8 cellular contexts compared by ENCODE assay signal in the genomic region with DNA sequence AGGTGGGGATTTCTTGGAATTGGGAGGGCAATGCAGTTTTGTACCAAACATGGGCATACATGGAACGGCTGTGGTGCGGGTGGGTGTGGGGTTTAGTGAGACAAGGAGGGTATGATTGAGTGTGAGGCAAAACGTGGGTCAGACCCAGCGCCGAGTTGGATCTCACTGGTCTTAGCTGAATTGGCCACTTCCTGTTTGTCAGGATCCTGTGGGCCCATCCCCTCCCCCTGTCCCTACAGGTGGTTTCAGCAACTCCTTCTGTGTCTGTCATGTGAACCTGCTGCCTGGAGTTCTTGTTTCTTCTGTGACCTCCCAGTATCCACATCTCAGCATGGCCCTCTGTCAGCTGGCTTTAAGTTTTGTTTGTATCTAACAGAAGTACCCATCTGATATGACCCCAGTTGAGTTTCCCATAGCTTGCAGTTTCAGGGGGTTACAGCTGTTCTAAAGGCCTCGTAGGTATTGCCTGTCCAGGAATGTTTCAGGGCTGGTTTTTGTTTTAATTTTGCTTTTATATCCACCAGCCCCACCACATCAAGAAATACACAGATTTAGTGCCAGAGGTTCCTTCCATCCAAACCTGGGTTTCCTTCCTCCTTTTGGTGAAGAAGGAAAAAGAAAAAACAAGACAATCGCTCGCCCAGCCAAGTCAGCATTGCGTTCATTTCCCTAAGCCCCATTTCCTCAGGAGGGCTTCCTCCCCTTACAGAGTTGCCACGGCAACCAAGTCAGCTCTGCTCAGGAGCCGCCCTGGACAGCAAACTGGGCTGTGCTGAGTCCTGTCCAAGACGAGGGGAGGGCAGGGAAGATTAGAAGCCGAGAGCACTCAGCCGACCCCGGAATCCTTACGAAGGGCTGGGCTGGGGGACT. TPM values are rescaled to one million over a fixed set of nuclear protein-coding genes. Genes with fewer than 3 reads are reported as not detected.
DNase-seq lines count a peak whose midpoint lies in the region; ATAC-seq, FAIRE-seq and TF ChIP-seq lines count a peak whose summit lies in the region.

No MANE protein-coding gene starts in this region.

- peak overlapping the region; percentile 80 for H2AFZ ChIP-seq in endothelial cell of umbilical vein (ENCODE audit: low read depth, low read length)

- H3K27me3 ChIP-seq in NT2/D1 (ENCODE audit: insufficient read depth, insufficient read length) (no peaks in the 10 kb centered on the region), endothelial cell of umbilical vein (ENCODE audit: control insufficient read depth in 2 of 2, insufficient read depth in 2 of 2, low read length in 2 of 2) (no peaks in the 10 kb centered on the region), pancreas (no peaks in the 10 kb centered on the region)

- 58 to 61% methylated on average over 16 of the region's 16 CpGs for WGBS in pancreas, 2 donors

- no peaks in the 10 kb centered on the region for H3K36me3 ChIP-seq in NT2/D1 (ENCODE audit: insufficient read depth, insufficient read length, low read length)
- H3K36me3 ChIP-seq in endothelial cell of umbilical vein (ENCODE audit: control insufficient read depth in 2 of 2, extremely low read depth in 1 of 2, insufficient read depth in 2 of 2, low read length in 2 of 2): no peaks in the 10 kb centered on the region
- H3K36me3 ChIP-seq in pancreas: no peaks in the 10 kb centered on the region

- TF ChIP-seq POLR2A in endothelial cell of umbilical vein (IDR thresholded peaks at IDR 0.05; ENCODE audit: low read depth, low read length): no peak

- H3K4me2 ChIP-seq in endothelial cell of umbilical vein (ENCODE audit: insufficient read depth, low read length): peak overlapping the region; percentile 5

- H3K27ac ChIP-seq in endothelial cell of umbilical vein (ENCODE audit: insufficient read depth, low read depth, low read length): peak overlapping the region; percentile 31
- H3K27ac ChIP-seq in pancreas: no peak overlapping the region

- TF ChIP-seq CTCF in endothelial cell of umbilical vein (IDR thresholded peaks at IDR 0.05; ENCODE audit: extremely low read depth in 1 of 2, insufficient read depth in 1 of 2, low read depth in 1 of 2, low read length in 2 of 2): no peak
- TF ChIP-seq CTCF in pancreas (IDR thresholded peaks at IDR 0.05): no peak

- POLR2A ChIA-PET in endothelial cell of umbilical vein (lab: Charles Lee): no interaction called here

- peaks cover 2% of the 10 kb centered on the region for H3K4me1 ChIP-seq in NT2/D1 (ENCODE audit: insufficient read depth, insufficient read length)
- peaks cover 25% of the 10 kb centered on the region for H3K4me1 ChIP-seq in endothelial cell of umbilical vein (ENCODE audit: control insufficient read depth, extremely low read depth, insufficient read depth, low read length)
- H3K4me1 ChIP-seq in pancreas: no peaks in the 10 kb centered on the region

- dilution Hi-C loops in endothelial cell of umbilical vein (cut with MboI; ENCODE audit: extremely low pct_ligation_motif_present, low sequenced_read_pairs): no loop called here

- H3K9me1 ChIP-seq in endothelial cell of umbilical vein (replicated peaks; ENCODE audit: control insufficient read depth, extremely low read depth, insufficient read depth, low read length): no peaks in the 10 kb centered on the region

- peak overlapping the region; percentile 56 for H3K9ac ChIP-seq in NT2/D1 (ENCODE audit: insufficient read length, low read depth)
- peak overlapping the region; percentile 8 for H3K9ac ChIP-seq in endothelial cell of umbilical vein (replicated peaks; ENCODE audit: extremely low read depth, insufficient read depth, low read length)

- FAIRE-seq in endothelial cell of umbilical vein (lab: Jason Lieb, UNC): peak; percentile 97
- FAIRE-seq in pancreas (lab: Jason Lieb, UNC): no peak

- no peak for DNase-seq in NT2/D1 (ENCODE audit: low read depth, low spot score)
- DNase-seq in endothelial cell of umbilical vein (ENCODE audit: low read depth, low spot score): peak; percentile 68
- DNase-seq in pancreas: no peak
- no peak for DNase-seq in cerebellum (ENCODE audit: low spot score)
- DNase-seq in AG08396 (ENCODE audit: low spot score): no peak
- DNase-seq in effector CD4-positive, alpha-beta T cell: no peak

- BruUV-seq in endothelial cell of umbilical vein (replicated peaks; lab: Mats Ljungman, UMichigan): no TSS peak

- peak; percentile 52 for ATAC-seq in GM18498 (IDR thresholded peaks at IDR 0.05; ENCODE audit: unreplicated experiment)
- ATAC-seq in pancreas: peak in 3 of 4 donors; percentile 41 to 45 (median 44)
- ATAC-seq in HG03442 (IDR thresholded peaks at IDR 0.05; ENCODE audit: unreplicated experiment): no peak

- CTCF ChIA-PET in endothelial cell of umbilical vein (lab: Charles Lee): interaction anchor here (1.5 to 2.1 kb wide), 7 partner anchors 16 to 193 kb away, joined by 3 to 7 read pairs (median 6); a partner anchor contains a TSS

- H3K79me2 ChIP-seq in endothelial cell of umbilical vein (ENCODE audit: control insufficient read depth, insufficient read depth, low read length): no peaks in the 10 kb centered on the region

- intact Hi-C loops in endothelial cell of umbilical vein (cut with micrococcal nuclease) (loop anchor here (1.0 kb wide), 1 partner anchor 20 kb away; a partner anchor contains a TSS), pancreas (cut with DNase I) (no loop called here)

- no peaks in the 10 kb centered on the region for H3K9me3 ChIP-seq in NT2/D1 (ENCODE audit: insufficient read depth, low read length)
- no peaks in the 10 kb centered on the region for H3K9me3 ChIP-seq in endothelial cell of umbilical vein (replicated peaks; ENCODE audit: control insufficient read depth, insufficient read depth, low read length)
- no peaks in the 10 kb centered on the region for H3K9me3 ChIP-seq in pancreas

- H3K4me3 ChIP-seq in NT2/D1 (ENCODE audit: insufficient read length, low read depth): peak overlapping the region; percentile 4
- no peak overlapping the region for H3K4me3 ChIP-seq in endothelial cell of umbilical vein (replicated peaks in 1 of 3; ENCODE audit: insufficient read depth in 1 of 3, low read depth in 1 of 3, low read length in 3 of 3)
- no peak overlapping the region for H3K4me3 ChIP-seq in pancreas

- H4K20me1 ChIP-seq in endothelial cell of umbilical vein (replicated peaks; ENCODE audit: control insufficient read depth, extremely low read depth, insufficient read depth, low read length): no peaks in the 10 kb centered on the region

TF ChIP-seq in endothelial cell of umbilical vein, 7 proteins besides CTCF, POLR2A, EP300 and RAD21:
- TF ChIP-seq, protein P1, sequence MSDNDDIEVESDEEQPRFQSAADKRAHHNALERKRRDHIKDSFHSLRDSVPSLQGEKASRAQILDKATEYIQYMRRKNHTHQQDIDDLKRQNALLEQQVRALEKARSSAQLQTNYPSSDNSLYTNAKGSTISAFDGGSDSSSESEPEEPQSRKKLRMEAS (IDR thresholded peaks at IDR 0.05; ENCODE audit: insufficient read depth, insufficient read length): no peak
- no peak for TF ChIP-seq POLR2AphosphoS5 (IDR thresholded peaks at IDR 0.05; ENCODE audit: insufficient read depth, low read depth, low read length)
- TF ChIP-seq GATA2 (IDR thresholded peaks at IDR 0.05; ENCODE audit: insufficient read depth, insufficient read length, low read depth, low read length): no peak
- TF ChIP-seq FOS (IDR thresholded peaks at IDR 0.05; ENCODE audit: borderline replicate concordance, insufficient read depth, low read length): no peak
- TF ChIP-seq EZH2 (IDR thresholded peaks at IDR 0.05; ENCODE audit: borderline replicate concordance, low read depth, low read length, severe bottlenecking): no peak
- no peak for TF ChIP-seq JUN (IDR thresholded peaks at IDR 0.05; ENCODE audit: borderline replicate concordance, insufficient read depth, insufficient read length, low read depth)
- no peak for TF ChIP-seq MYC (IDR thresholded peaks at IDR 0.05; ENCODE audit: low read depth, low read length)

RNA-seq across cellular contexts. Expression of a gene that starts 6.1 kb away (rescaled TPM):
- total RNA-seq in endothelial cell of umbilical vein (9.3 and 14.1 TPM in 2 replicates), pancreas (10 to 100 TPM in 2 of 6 donors, 1 to 10 TPM in 4; 3.2 to 25.5 (median 6.8) TPM), cerebellum (1.00 TPM)
- polyA plus RNA-seq in endothelial cell of umbilical vein (6.8 and 8.2 TPM in 2 replicates), pancreas (1 to 10 TPM; 4.0 to 5.4 TPM)
- polyA plus RNA-seq in endothelial cell of umbilical vein (2011; cell fraction: cytosol; rRNA removed): 9.1 and 9.8 TPM in 2 replicates
- 7.6 and 9.2 TPM in 2 replicates for polyA plus RNA-seq in endothelial cell of umbilical vein (2011; cell fraction: nucleus; rRNA removed)
- polyA plus RNA-seq in endothelial cell of umbilical vein (2012): 9.8 and 11.8 TPM in 2 replicates
- polyA minus RNA-seq in endothelial cell of umbilical vein: 13.5 and 14.4 TPM in 2 replicates
- polyA minus RNA-seq in endothelial cell of umbilical vein (2011; cell fraction: cytosol; rRNA and poly(A)+ RNA removed): 1.2 TPM
- 1.9 and 3.5 TPM in 2 replicates for polyA minus RNA-seq in endothelial cell of umbilical vein (2011; cell fraction: nucleus; rRNA and poly(A)+ RNA removed)

RNA-seq across cellular contexts. Expression of a gene that starts 19.7 kb away (rescaled TPM):
- total RNA-seq in endothelial cell of umbilical vein (37.6 and 41.9 TPM in 2 replicates), pancreas (10 to 100 TPM in 4 of 6 donors, 1 to 10 TPM in 2; 6.3 to 23.4 (median 12.4) TPM), cerebellum (10.3 TPM)
- polyA plus RNA-seq in endothelial cell of umbilical vein (16.9 and 17.8 TPM in 2 replicates), pancreas (10 to 100 TPM; 18.4 to 20.6 TPM)
- 24.9 and 26.1 TPM in 2 replicates for polyA plus RNA-seq in endothelial cell of umbilical vein (2011; cell fraction: cytosol; rRNA removed)
- polyA plus RNA-seq in endothelial cell of umbilical vein (2011; cell fraction: nucleus; rRNA removed): 29.1 and 32.5 TPM in 2 replicates
- 28.6 and 34.8 TPM in 2 replicates for polyA plus RNA-seq in endothelial cell of umbilical vein (2012)
- 40.7 and 43.4 TPM in 2 replicates for polyA minus RNA-seq in endothelial cell of umbilical vein
- polyA minus RNA-seq in endothelial cell of umbilical vein (2011; cell fraction: cytosol; rRNA and poly(A)+ RNA removed): 9.3 TPM
- polyA minus RNA-seq in endothelial cell of umbilical vein (2011; cell fraction: nucleus; rRNA and poly(A)+ RNA removed): 11.7 and 14.2 TPM in 2 replicates

RNA-seq across cellular contexts. Expression of a gene that starts 57.4 kb away (rescaled TPM):
- 0.97 and 2.6 TPM in 2 replicates for total RNA-seq in endothelial cell of umbilical vein
- polyA plus RNA-seq in endothelial cell of umbilical vein: 0.25 and 0.33 TPM in 2 replicates
- 0.12 and 0.18 TPM in 2 replicates for polyA plus RNA-seq in endothelial cell of umbilical vein (2011; cell fraction: cytosol; rRNA removed)
- polyA plus RNA-seq in endothelial cell of umbilical vein (2011; cell fraction: nucleus; rRNA removed): 0.13 TPM in 1 of 2 replicates, not detected in the other
- polyA plus RNA-seq in endothelial cell of umbilical vein (2012): 0.12 and 0.30 TPM in 2 replicates
- polyA minus RNA-seq in endothelial cell of umbilical vein: 0.25 and 0.51 TPM in 2 replicates
- polyA minus RNA-seq in endothelial cell of umbilical vein (2011; cell fraction: cytosol; rRNA and poly(A)+ RNA removed): not detected
- polyA minus RNA-seq in endothelial cell of umbilical vein (2011; cell fraction: nucleus; rRNA and poly(A)+ RNA removed): not detected in 2 replicates
- total RNA-seq in pancreas: 1 to 10 TPM in 3 of 6 donors, under 1 TPM in 3; 0.28 to 4.1 (median 0.85) TPM
- 1 to 10 TPM; 1.9 TPM for polyA plus RNA-seq in pancreas
- total RNA-seq in cerebellum: 11.3 TPM
